In the genomic region with DNA sequence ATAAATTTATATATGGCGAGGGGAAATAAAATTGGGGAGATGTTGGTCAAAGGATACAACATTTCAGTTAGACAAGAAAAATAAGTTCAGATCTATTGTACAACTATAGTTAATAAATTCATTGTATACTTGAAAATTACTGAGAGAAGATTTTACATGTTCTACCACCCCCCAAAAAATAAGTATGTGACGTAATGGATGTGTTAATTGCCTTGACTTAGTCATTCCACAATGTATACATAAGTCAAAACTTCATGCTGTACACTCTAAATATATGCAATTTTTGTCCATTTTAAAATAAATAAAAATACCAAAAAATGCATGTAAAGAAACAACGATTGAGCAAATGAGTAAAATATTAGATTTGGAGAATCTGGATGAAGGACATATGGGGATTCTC, we compare ENCODE assay signal across 10 cellular contexts. TPM values are rescaled to one million over a fixed set of nuclear protein-coding genes. Genes with fewer than 3 reads are reported as not detected.
DNase-seq lines count a peak whose midpoint lies in the region; ATAC-seq, FAIRE-seq and TF ChIP-seq lines count a peak whose summit lies in the region.
"Had no signal": no experiment of that assay in that cellular context is flagged by ENCODE, and none has a peak within 500 bp of the region (broad histone marks: within the 10 kb centered on the region; RNA-seq: fewer than 3 reads in every experiment).

No MANE protein-coding gene starts in this region.

- peak overlapping the region; percentile 98 for H3K27ac Mint-ChIP-seq in activated CD8-positive, alpha-beta memory T cell treated with anti-CD3 and anti-CD28 coated beads, Interleukin-2, amount 10 ng/mL, durations not matched to agents 7 days and 5 days
- H3K27ac Mint-ChIP-seq in activated T-helper 1 cell treated with anti-CD3 and anti-CD28 coated beads, Interleukin-12 subunit alpha, Interleukin-12 subunit beta, Interleukin-2, Interleukin-4 antibody, amounts not matched to agents 30 ng/mL and 10 ng/mL and 1 ng/mL, durations not matched to agents 14 hours and 24 hours and 36 hours: no peak overlapping the region

- no peak overlapping the region for H3K27ac ChIP-seq in suprapubic skin

- H3K36me3 ChIP-seq in iPS-15b (ENCODE audit: control insufficient read depth, insufficient read depth, low read length) (peaks cover 5% of the 10 kb centered on the region), suprapubic skin (no peaks in the 10 kb centered on the region)

- TF ChIP-seq POLR2A in suprapubic skin (IDR thresholded peaks at IDR 0.05): no peak

- H3K9me3 ChIP-seq in iPS-15b (ENCODE audit: control insufficient read depth, insufficient read depth, low read length) (no peaks in the 10 kb centered on the region), suprapubic skin (no peaks in the 10 kb centered on the region)

- H3K27me3 ChIP-seq in iPS-15b (ENCODE audit: control insufficient read depth, insufficient read depth, low read length): no peaks in the 10 kb centered on the region
- no peaks in the 10 kb centered on the region for H3K27me3 ChIP-seq in suprapubic skin

- H3K9me3 Mint-ChIP-seq in activated CD8-positive, alpha-beta memory T cell treated with anti-CD3 and anti-CD28 coated beads, Interleukin-2, amount 10 ng/mL, durations not matched to agents 7 days and 5 days (ENCODE audit: low read depth): no peaks in the 10 kb centered on the region
- H3K9me3 Mint-ChIP-seq in activated T-helper 1 cell treated with anti-CD3 and anti-CD28 coated beads, Interleukin-12 subunit alpha, Interleukin-12 subunit beta, Interleukin-2, Interleukin-4 antibody, amounts not matched to agents 30 ng/mL and 10 ng/mL and 1 ng/mL, durations not matched to agents 14 hours and 24 hours and 36 hours: no peaks in the 10 kb centered on the region

- no peak for TF ChIP-seq EP300 in suprapubic skin (IDR thresholded peaks at IDR 0.05)

- intact Hi-C loops in activated T-helper 1 cell treated with anti-CD3 and anti-CD28 coated beads, Interleukin-12 subunit alpha, Interleukin-12 subunit beta, Interleukin-2, Interleukin-4 antibody, amounts not matched to agents 30 ng/mL and 10 ng/mL and 1 ng/mL, durations not matched to agents 14 hours and 24 hours and 36 hours (cut with micrococcal nuclease): no loop called here

- H3K4me3 Mint-ChIP-seq in activated CD8-positive, alpha-beta memory T cell treated with anti-CD3 and anti-CD28 coated beads, Interleukin-2, amount 10 ng/mL, durations not matched to agents 7 days and 5 days: peak overlapping the region; percentile 88
- H3K4me3 Mint-ChIP-seq in activated T-helper 1 cell treated with anti-CD3 and anti-CD28 coated beads, Interleukin-12 subunit alpha, Interleukin-12 subunit beta, Interleukin-2, Interleukin-4 antibody, amounts not matched to agents 30 ng/mL and 10 ng/mL and 1 ng/mL, durations not matched to agents 14 hours and 24 hours and 36 hours: peak overlapping the region; percentile 87

- ATAC-seq in activated CD8-positive, alpha-beta memory T cell treated with anti-CD3 and anti-CD28 coated beads, Interleukin-2, amount 10 ng/mL, durations not matched to agents 7 days and 5 days: no peak
- no peak for ATAC-seq in HG03342 (IDR thresholded peaks at IDR 0.05; ENCODE audit: unreplicated experiment)

- TF ChIP-seq CTCF in suprapubic skin (IDR thresholded peaks at IDR 0.05): no peak

- H3K9ac ChIP-seq in iPS-15b (ENCODE audit: low read depth, low read length): no peak overlapping the region

- H3K4me1 ChIP-seq in iPS-15b (ENCODE audit: control insufficient read depth, insufficient read depth, low read length): peaks cover 4% of the 10 kb centered on the region
- peaks cover 14% of the 10 kb centered on the region for H3K4me1 ChIP-seq in suprapubic skin

- peak overlapping the region; percentile 62 for H3K4me3 ChIP-seq in iPS-15b (ENCODE audit: low read depth, low read length)
- peak overlapping the region; percentile 58 for H3K4me3 ChIP-seq in suprapubic skin

- 62% methylated on average over 3 of the region's 3 CpGs for WGBS in suprapubic skin

- FAIRE-seq in urothelium cell line (lab: Jason Lieb, UNC) (no peak), RCC 7860 (lab: Jason Lieb, UNC) (no peak)

- no peak for DNase-seq in activated CD8-positive, alpha-beta memory T cell treated with anti-CD3 and anti-CD28 coated beads, Interleukin-2, amount 10 ng/mL, durations not matched to agents 7 days and 5 days
- DNase-seq in activated CD8-positive, alpha-beta memory T cell treated with anti-CD3 and anti-CD28 coated beads, Interleukin-2, amount 50 U/mL, for 4 hours: no peak
- no peak for DNase-seq in activated T-helper 1 cell treated with anti-CD3 and anti-CD28 coated beads, Interleukin-12 subunit alpha, Interleukin-12 subunit beta, Interleukin-2, Interleukin-4 antibody, amounts not matched to agents 30 ng/mL and 10 ng/mL and 1 ng/mL, durations not matched to agents 14 hours and 24 hours and 36 hours (ENCODE audit: low spot score)
- DNase-seq in suprapubic skin (ENCODE audit: low spot score in 2 of 2) (no peak), urothelium cell line (ENCODE audit: low spot score) (no peak), RCC 7860 (ENCODE audit: low spot score) (no peak)
- DNase-seq: COR-L47, NCI-H510A treated with DMSO at 0.1 percent for 48 hours had no signal

- H3K27me3 Mint-ChIP-seq in activated CD8-positive, alpha-beta memory T cell treated with anti-CD3 and anti-CD28 coated beads, Interleukin-2, amount 10 ng/mL, durations not matched to agents 7 days and 5 days: no peaks in the 10 kb centered on the region
- no peaks in the 10 kb centered on the region for H3K27me3 Mint-ChIP-seq in activated T-helper 1 cell treated with anti-CD3 and anti-CD28 coated beads, Interleukin-12 subunit alpha, Interleukin-12 subunit beta, Interleukin-2, Interleukin-4 antibody, amounts not matched to agents 30 ng/mL and 10 ng/mL and 1 ng/mL, durations not matched to agents 14 hours and 24 hours and 36 hours (ENCODE audit: insufficient read depth)

- peaks cover 20% of the 10 kb centered on the region for H3K4me1 Mint-ChIP-seq in activated CD8-positive, alpha-beta memory T cell treated with anti-CD3 and anti-CD28 coated beads, Interleukin-2, amount 10 ng/mL, durations not matched to agents 7 days and 5 days
- peaks cover 19% of the 10 kb centered on the region for H3K4me1 Mint-ChIP-seq in activated T-helper 1 cell treated with anti-CD3 and anti-CD28 coated beads, Interleukin-12 subunit alpha, Interleukin-12 subunit beta, Interleukin-2, Interleukin-4 antibody, amounts not matched to agents 30 ng/mL and 10 ng/mL and 1 ng/mL, durations not matched to agents 14 hours and 24 hours and 36 hours (ENCODE audit: low read depth)

- H3K36me3 Mint-ChIP-seq in activated CD8-positive, alpha-beta memory T cell treated with anti-CD3 and anti-CD28 coated beads, Interleukin-2, amount 10 ng/mL, durations not matched to agents 7 days and 5 days: peaks cover 12% of the 10 kb centered on the region
- peaks cover 9% of the 10 kb centered on the region for H3K36me3 Mint-ChIP-seq in activated T-helper 1 cell treated with anti-CD3 and anti-CD28 coated beads, Interleukin-12 subunit alpha, Interleukin-12 subunit beta, Interleukin-2, Interleukin-4 antibody, amounts not matched to agents 30 ng/mL and 10 ng/mL and 1 ng/mL, durations not matched to agents 14 hours and 24 hours and 36 hours (ENCODE audit: low read depth)

- CTCF ChIA-PET in activated CD8-positive, alpha-beta memory T cell treated with anti-CD3 and anti-CD28 coated beads, Interleukin-2, amount 10 ng/mL, durations not matched to agents 7 days and 5 days (lab: Charles Lee): no interaction called here

RNA-seq across cellular contexts. Expression of gene USP11, which starts 1.8 kb away (rescaled TPM):
- 10 to 100 TPM; 54.8 to 72.7 TPM for total RNA-seq in activated CD8-positive, alpha-beta memory T cell treated with anti-CD3 and anti-CD28 coated beads, Interleukin-2, amount 10 ng/mL, durations not matched to agents 7 days and 5 days
- 24.6 and 26.6 TPM in 2 replicates for total RNA-seq in activated T-helper 1 cell treated with anti-CD3 and anti-CD28 coated beads, Interleukin-12 subunit alpha, Interleukin-12 subunit beta, Interleukin-2, Interleukin-4 antibody, amounts not matched to agents 30 ng/mL and 10 ng/mL and 1 ng/mL, durations not matched to agents 14 hours and 24 hours and 36 hours
- total RNA-seq in suprapubic skin: 10 to 100 TPM; 15.4 to 28.3 (median 20.9) TPM

RNA-seq across cellular contexts. Expression of gene CDK16, which starts 16.1 kb away (rescaled TPM):
- 10 to 100 TPM; 61.4 to 80.6 TPM for total RNA-seq in activated CD8-positive, alpha-beta memory T cell treated with anti-CD3 and anti-CD28 coated beads, Interleukin-2, amount 10 ng/mL, durations not matched to agents 7 days and 5 days
- total RNA-seq in activated T-helper 1 cell treated with anti-CD3 and anti-CD28 coated beads, Interleukin-12 subunit alpha, Interleukin-12 subunit beta, Interleukin-2, Interleukin-4 antibody, amounts not matched to agents 30 ng/mL and 10 ng/mL and 1 ng/mL, durations not matched to agents 14 hours and 24 hours and 36 hours: 56.4 and 63.8 TPM in 2 replicates
- 10 to 100 TPM; 70.5 to 90.1 (median 88.0) TPM for total RNA-seq in suprapubic skin

RNA-seq across cellular contexts. Expression of gene UBA1, which starts 41.0 kb away (rescaled TPM):
- total RNA-seq in activated CD8-positive, alpha-beta memory T cell treated with anti-CD3 and anti-CD28 coated beads, Interleukin-2, amount 10 ng/mL, durations not matched to agents 7 days and 5 days: 100 to 1,000 TPM; 177 to 204 TPM
- 221 and 223 TPM in 2 replicates for total RNA-seq in activated T-helper 1 cell treated with anti-CD3 and anti-CD28 coated beads, Interleukin-12 subunit alpha, Interleukin-12 subunit beta, Interleukin-2, Interleukin-4 antibody, amounts not matched to agents 30 ng/mL and 10 ng/mL and 1 ng/mL, durations not matched to agents 14 hours and 24 hours and 36 hours
- 100 to 1,000 TPM; 146 to 186 (median 157) TPM for total RNA-seq in suprapubic skin
